ENCODE assay signal across 8 cellular contexts in the genomic region with DNA sequence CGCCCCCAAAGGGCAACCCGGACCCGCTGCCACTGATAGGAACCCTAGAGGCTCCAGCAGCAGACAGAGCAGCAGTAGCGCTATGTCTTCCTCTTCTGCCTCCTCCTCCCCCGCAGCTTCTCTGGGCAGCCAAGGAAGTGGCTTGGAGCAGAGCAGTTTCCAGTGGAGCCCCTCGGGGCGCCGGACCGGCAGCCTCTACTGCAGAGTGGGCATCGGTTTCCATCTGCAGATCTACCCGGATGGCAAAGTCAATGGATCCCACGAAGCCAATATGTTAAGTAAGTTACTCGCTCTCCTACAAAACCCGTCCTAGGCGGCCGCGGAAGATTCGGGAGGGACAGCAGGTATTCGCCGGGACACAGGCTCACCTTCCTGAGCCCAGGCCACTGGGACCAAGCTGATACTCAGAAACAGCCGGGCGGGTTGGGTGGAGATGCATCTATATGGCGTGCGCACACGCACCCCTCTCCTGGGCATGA. TPM values are rescaled to one million over a fixed set of nuclear protein-coding genes. Genes with fewer than 3 reads are reported as not detected.
DNase-seq lines count a peak whose midpoint lies in the region; ATAC-seq and TF ChIP-seq lines count a peak whose summit lies in the region.

No MANE protein-coding gene starts in this region.

- no peaks in the 10 kb centered on the region for H3K4me1 ChIP-seq in iPS-15b (ENCODE audit: control insufficient read depth, insufficient read depth, low read length)

- no peak overlapping the region for H3K27ac Mint-ChIP-seq in activated naive CD8-positive, alpha-beta T cell treated with anti-CD3 and anti-CD28 coated beads for 36 hours

- peak overlapping the region; percentile 47 for H3K4me3 ChIP-seq in iPS-15b (ENCODE audit: low read depth, low read length)

- peaks cover 99% of the 10 kb centered on the region for H3K27me3 ChIP-seq in iPS-15b (ENCODE audit: control insufficient read depth, insufficient read depth, low read length)

- H3K36me3 Mint-ChIP-seq in activated naive CD8-positive, alpha-beta T cell treated with anti-CD3 and anti-CD28 coated beads for 36 hours: no peaks in the 10 kb centered on the region

- H3K9me3 Mint-ChIP-seq in activated naive CD8-positive, alpha-beta T cell treated with anti-CD3 and anti-CD28 coated beads for 36 hours: no peaks in the 10 kb centered on the region

- H3K27me3 Mint-ChIP-seq in activated naive CD8-positive, alpha-beta T cell treated with anti-CD3 and anti-CD28 coated beads for 36 hours: peaks cover 98% of the 10 kb centered on the region

- DNase-seq in EH (ENCODE audit: low read depth) (peak; percentile 80), HT1080 (ENCODE audit: low read depth) (peak; percentile 66), GM10266 (ENCODE audit: extremely low spot score) (no peak), AG08396 (ENCODE audit: low spot score) (no peak)
- DNase-seq in activated naive CD8-positive, alpha-beta T cell treated with anti-CD3 and anti-CD28 coated beads for 36 hours: no peak
- no peak for DNase-seq in stimulated activated naive CD8-positive, alpha-beta T cell treated with anti-CD3 and anti-CD28 coated beads, Interleukin-15, Interleukin-2, amounts not matched to agents 100 U/mL and 50 U/mL, for 24 hours

- no peak overlapping the region for H3K9ac ChIP-seq in iPS-15b (ENCODE audit: low read depth, low read length)

- H3K36me3 ChIP-seq in iPS-15b (ENCODE audit: control insufficient read depth, insufficient read depth, low read length): no peaks in the 10 kb centered on the region

- peak; percentile 20 for ATAC-seq in stimulated activated naive CD8-positive, alpha-beta T cell treated with anti-CD3 and anti-CD28 coated beads, Interleukin-15, Interleukin-2, amounts not matched to agents 100 U/mL and 50 U/mL, for 24 hours
- no peak for ATAC-seq in HG02588 (IDR thresholded peaks at IDR 0.05; ENCODE audit: unreplicated experiment)

- H3K9me3 ChIP-seq in iPS-15b (ENCODE audit: control insufficient read depth, insufficient read depth, low read length): no peaks in the 10 kb centered on the region

- H3K4me1 Mint-ChIP-seq in activated naive CD8-positive, alpha-beta T cell treated with anti-CD3 and anti-CD28 coated beads for 36 hours: peaks cover 35% of the 10 kb centered on the region

- peak overlapping the region; percentile 68 for H3K4me3 Mint-ChIP-seq in activated naive CD8-positive, alpha-beta T cell treated with anti-CD3 and anti-CD28 coated beads for 36 hours

- no peak for TF ChIP-seq CTCF in GM10266 (IDR thresholded peaks at IDR 0.05; ENCODE audit: control insufficient read depth, insufficient read depth, low read depth, missing control alignments)

RNA-seq across cellular contexts. Expression of a gene that starts 0.5 kb away (rescaled TPM):
- 2.5 and 2.7 TPM in 2 replicates for total RNA-seq in HT1080 (2014; rRNA removed; shearing (Covaris generic))
- 12.3 and 13.2 TPM in 2 replicates for polyA plus RNA-seq in HT1080 (2015; cell fraction: cytosol; rRNA removed)
- 7.1 and 8.1 TPM in 2 replicates for polyA plus RNA-seq in HT1080 (2015; cell fraction: nucleus; rRNA removed)
- not detected for total RNA-seq in activated naive CD8-positive, alpha-beta T cell treated with anti-CD3 and anti-CD28 coated beads for 36 hours

Comparison
In these comparisons a context has a peak if more than half of its experiments do, and no peak if none do; other contexts are left out.
1. DNase-seq: peak in EH (single experiment) and HT1080 (single experiment); none in activated naive CD8-positive, alpha-beta T cell treated with anti-CD3 and anti-CD28 coated beads for 36 hours (single experiment), stimulated activated naive CD8-positive, alpha-beta T cell treated with anti-CD3 and anti-CD28 coated beads, Interleukin-15, Interleukin-2, amounts not matched to agents 100 U/mL and 50 U/mL, for 24 hours (single experiment), GM10266 (single experiment) and AG08396 (single experiment).